22 cellular contexts compared by ENCODE assay signal in genomic region chr15:89095073-89095472, GRCh38. TPM values are rescaled to one million over a fixed set of nuclear protein-coding genes. Genes with fewer than 3 reads are reported as not detected.
A peak's percentile ranks its signal among the peaks of the same experiment; 100 is the strongest.
DNase-seq lines count a peak whose midpoint lies in the region; TF ChIP-seq lines count a peak whose summit lies in the region.
"Had no signal": no experiment of that assay in that cellular context is flagged by ENCODE, and none has a peak within 500 bp of the region (broad histone marks: within the 10 kb centered on the region; RNA-seq: fewer than 3 reads in every experiment).

No MANE protein-coding gene starts in this region.

- H3K9ac ChIP-seq in colonic mucosa (ENCODE audit: low read depth in 2 of 2, low read length in 2 of 2), result no peak overlapping the region

- H3K27ac Mint-ChIP-seq in mesothelial cell of epicardium, result no peak overlapping the region
- H3K27ac Mint-ChIP-seq: activated CD4-positive, alpha-beta memory T cell treated with anti-CD3 and anti-CD28 coated beads for 36 hours; effector memory CD8-positive, alpha-beta T cell; HFFc6; progenitor cell of endocrine pancreas; T-cell had no signal

- H3K4me3 ChIP-seq in colonic mucosa, result no peak overlapping the region
- no peak overlapping the region for H3K4me3 ChIP-seq in spleen
- no peak overlapping the region for H3K4me3 ChIP-seq in osteoblast (ENCODE audit: insufficient read depth, low read length)

- TF ChIP-seq CTCF in colonic mucosa (IDR thresholded peaks at IDR 0.05), result no peak
- TF ChIP-seq CTCF in spleen (IDR thresholded peaks at IDR 0.05 in 8 of 11, conservative IDR thresholded peaks at IDR 0.05 in 3 of 11), result no peak
- no peak for TF ChIP-seq CTCF in osteoblast (IDR thresholded peaks at IDR 0.05; ENCODE audit: extremely low read depth, low read depth, low read length)
- TF ChIP-seq CTCF in mesothelial cell of epicardium (IDR thresholded peaks at IDR 0.05; ENCODE audit: unreplicated experiment), result no peak

- H3K4me3 Mint-ChIP-seq in mesothelial cell of epicardium, result no peak overlapping the region
- H3K4me3 Mint-ChIP-seq: activated CD4-positive, alpha-beta memory T cell treated with anti-CD3 and anti-CD28 coated beads for 36 hours; effector memory CD8-positive, alpha-beta T cell; HFFc6; naive thymus-derived CD8-positive, alpha-beta T cell; T-cell had no signal

- H3K4me2 ChIP-seq in osteoblast (ENCODE audit: insufficient read depth, low read length), result no peak overlapping the region

- peaks cover 10% of the 10 kb centered on the region for H3K4me1 ChIP-seq in colonic mucosa
- peaks cover 18 to 96% (median 62%) of the 10 kb centered on the region in 6 donors for H3K4me1 ChIP-seq in spleen
- H3K4me1 ChIP-seq in osteoblast (ENCODE audit: insufficient read depth, low read length), result peaks cover 32% of the 10 kb centered on the region

- H3K36me3 ChIP-seq in colonic mucosa (no peaks in the 10 kb centered on the region), spleen (peaks cover 0 to 35% (median 0%) of the 10 kb centered on the region in 6 donors), osteoblast (ENCODE audit: insufficient read depth, low read length) (peaks cover 10% of the 10 kb centered on the region)

- 47 to 79% (median 71%) methylated on average over 5 of the region's 5 CpGs for WGBS in spleen, 5 donors

- in situ Hi-C loops in KBM-7 (cut with MboI; ENCODE audit: low pct_unique_long_range_greater_than_20kb, low sequenced_read_pairs), result no loop called here

- H3K9me3 Mint-ChIP-seq in mesothelial cell of epicardium, result no peaks in the 10 kb centered on the region
- H3K9me3 Mint-ChIP-seq: activated CD4-positive, alpha-beta memory T cell treated with anti-CD3 and anti-CD28 coated beads for 36 hours; effector memory CD8-positive, alpha-beta T cell; HFFc6; naive thymus-derived CD8-positive, alpha-beta T cell; T-cell had no signal

- H3K9me3 ChIP-seq in colonic mucosa, result no peaks in the 10 kb centered on the region
- H3K9me3 ChIP-seq in spleen, result no peaks in the 10 kb centered on the region
- H3K9me3 ChIP-seq in osteoblast (ENCODE audit: low read depth, low read length), result no peaks in the 10 kb centered on the region

- peak; percentile 62 for DNase-seq in CD1c-positive myeloid dendritic cell (ENCODE audit: extremely low spot score)
- peak; percentile 74 for DNase-seq in KBM-7
- DNase-seq in colonic mucosa, result no peak
- no peak for DNase-seq in spleen
- no peak for DNase-seq in osteoblast (ENCODE audit: insufficient read length, low spot score, missing footprints)
- DNase-seq in mesothelial cell of epicardium (ENCODE audit: low spot score in 2 of 2, unreplicated experiment in 2 of 2), result no peak
- DNase-seq in NCI-H82 (lab: John Stamatoyannopoulos, UW), result no peak
- DNase-seq: activated CD4-positive, alpha-beta memory T cell treated with anti-CD3 and anti-CD28 coated beads for 36 hours; activated naive CD4-positive, alpha-beta T cell treated with Interleukin-2 at 50 U/mL for 16 hours; activated T-cell treated with anti-CD3 and anti-CD28 coated beads, Interleukin-2, amount 50 U/mL, for 1 hour; anterior cingulate cortex; effector memory CD8-positive, alpha-beta T cell; HFFc6; mammary epithelial cell; naive thymus-derived CD8-positive, alpha-beta T cell; NCI-H1092; NCI-H2081; NCI-H510A; stimulated activated CD4-positive, alpha-beta T cell treated with anti-CD3 and anti-CD28 coated beads, Interleukin-4, amount 100 ng/mL, for 4 hours; T-cell; WERI-Rb-1 had no signal

- H3K4me1 Mint-ChIP-seq in mesothelial cell of epicardium, result peaks cover 17% of the 10 kb centered on the region

- H3K27me3 Mint-ChIP-seq in mesothelial cell of epicardium (ENCODE audit: low read depth), result no peaks in the 10 kb centered on the region
- H3K27me3 Mint-ChIP-seq: activated CD4-positive, alpha-beta memory T cell treated with anti-CD3 and anti-CD28 coated beads for 36 hours; effector memory CD8-positive, alpha-beta T cell; naive thymus-derived CD8-positive, alpha-beta T cell; progenitor cell of endocrine pancreas; T-cell had no signal

- no peaks in the 10 kb centered on the region for H3K36me3 Mint-ChIP-seq in mesothelial cell of epicardium

- no peak overlapping the region for H2AFZ ChIP-seq in osteoblast (ENCODE audit: low read length)

- H3K27ac ChIP-seq in colonic mucosa (peak overlapping the region; percentile 52), spleen (peak overlapping the region in 7 of 8 donors; percentile 84 to 95 (median 90)), osteoblast (ENCODE audit: low read depth, low read length) (no peak overlapping the region)
- H3K27ac ChIP-seq: WERI-Rb-1 had no signal

- H3K79me2 ChIP-seq in osteoblast (ENCODE audit: insufficient read depth, low read length), result peaks cover 91% of the 10 kb centered on the region

- H3K27me3 ChIP-seq in colonic mucosa (no peaks in the 10 kb centered on the region), spleen (replicated peaks in 1 of 7) (no peaks in the 10 kb centered on the region), osteoblast (ENCODE audit: insufficient read depth, low read length) (no peaks in the 10 kb centered on the region)

- intact Hi-C loops in colonic mucosa (cut with DNase I), result no loop called here
- intact Hi-C loops in spleen (cut with DNase I; ENCODE audit: low total_unique reads), result no loop called here

- no peaks in the 10 kb centered on the region for H4K20me1 ChIP-seq in osteoblast (ENCODE audit: insufficient read depth, low read length)

- no peak for TF ChIP-seq POLR2A in spleen (IDR thresholded peaks at IDR 0.05)

RNA-seq across cellular contexts. Expression of gene ABHD2, which starts 6.8 kb away (rescaled TPM):
- total RNA-seq in colonic mucosa (10 to 100 TPM; 71.5 to 86.7 TPM), spleen (100 to 1,000 TPM in 5 of 7 donors, 10 to 100 TPM in 2; 83.9 to 158 (median 123) TPM), osteoblast (115 and 151 TPM in 2 replicates), mesothelial cell of epicardium (33.7 to 39.7 TPM (median 39.1 TPM) in 3 replicates)
- 1 to 10 TPM; 2.1 to 8.2 (median 3.2) TPM for polyA plus RNA-seq in spleen

Comparison
In these comparisons a context has a peak if more than half of its experiments do, and no peak if none do; other contexts are left out.
1. DNase-seq: peak in CD1c-positive myeloid dendritic cell (single experiment) and KBM-7 (single experiment); none in colonic mucosa (single experiment), spleen (single experiment), osteoblast (single experiment), mesothelial cell of epicardium (0 of 2) and NCI-H82 (single experiment).